20 cellular contexts compared by ENCODE assay signal in the genomic region with DNA sequence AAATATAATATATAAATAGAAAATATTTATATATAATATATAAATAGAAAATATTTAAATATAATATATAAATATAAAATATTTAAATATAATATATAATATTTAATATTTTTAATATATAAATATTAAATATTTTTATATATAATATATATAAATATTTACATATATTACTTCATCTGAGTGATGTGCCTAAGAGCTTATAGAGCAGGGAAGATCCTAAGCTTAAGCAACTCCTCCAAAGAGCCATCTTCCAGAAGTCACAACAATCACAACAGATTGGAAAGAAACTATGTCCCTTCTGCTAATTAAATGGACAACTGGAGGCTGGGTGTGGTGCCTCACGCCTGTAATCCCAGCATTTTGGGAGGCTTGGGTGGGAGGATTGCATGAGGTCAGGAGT.
A peak's percentile ranks its signal among the peaks of the same experiment; 100 is the strongest.
DNase-seq lines count a peak whose midpoint lies in the region; TF ChIP-seq lines count a peak whose summit lies in the region.
"Had no signal": no experiment of that assay in that cellular context is flagged by ENCODE, and none has a peak within 500 bp of the region (broad histone marks: within the 10 kb centered on the region; RNA-seq: fewer than 3 reads in every experiment).

No MANE protein-coding gene starts in this region.

- H3K4me1 ChIP-seq in Loucy (ENCODE audit: insufficient read depth, low read length, poor library complexity, severe bottlenecking) (no peaks in the 10 kb centered on the region), mesendoderm (ENCODE audit: control insufficient read depth, low read depth, low read length) (peaks cover 2% of the 10 kb centered on the region), spleen (peaks cover 0 to 10% (median 2%) of the 10 kb centered on the region in 6 donors), PC-9 (replicated peaks; ENCODE audit: insufficient read depth) (peaks cover 17% of the 10 kb centered on the region)

- H2AFZ ChIP-seq in Loucy (ENCODE audit: low read length) (0 out of 2 replicates have a peak overlapping the region, but pooled peaks have one; percentile 12), PC-9 (no peak overlapping the region)

- H2AK5ac ChIP-seq in mesendoderm (ENCODE audit: low read length), result no peak overlapping the region

- no peak overlapping the region for H4K8ac ChIP-seq in mesendoderm (ENCODE audit: low read depth, low read length)

- H3K9me3 ChIP-seq in Loucy (ENCODE audit: insufficient read depth, low read depth, low read length) (no peaks in the 10 kb centered on the region), spleen (no peaks in the 10 kb centered on the region), PC-9 (ENCODE audit: insufficient read depth, low read depth) (no peaks in the 10 kb centered on the region)
- H3K9me3 ChIP-seq: SJSA1 had no signal

- H4K20me1 ChIP-seq in Loucy (ENCODE audit: insufficient read depth, low read length, poor library complexity, severe bottlenecking), result no peaks in the 10 kb centered on the region
- no peaks in the 10 kb centered on the region for H4K20me1 ChIP-seq in PC-9 (ENCODE audit: insufficient read depth)

- no peak overlapping the region for H3K23ac ChIP-seq in mesendoderm (ENCODE audit: low read length)

- no CpG with 5 or more reads among the region's 1 CpG for WGBS in mesendoderm (ENCODE audit: extremely low coverage, insufficient coverage, low lambda C conversion rate)
- 87 to 95% (median 92%) methylated on average over 1 of the region's 1 CpG for WGBS in spleen, 5 donors

- H3K4me3 ChIP-seq in Loucy (ENCODE audit: low read length, poor library complexity, severe bottlenecking) (no peak overlapping the region), mesendoderm (ENCODE audit: low read length) (no peak overlapping the region), spleen (no peak overlapping the region), PC-9 (no peak overlapping the region)
- H3K4me3 ChIP-seq: GM12878, K562, SJSA1 had no signal

- TF ChIP-seq CTCF in Loucy (conservative IDR thresholded peaks at IDR 0.05; ENCODE audit: low read length) (no peak), spleen (IDR thresholded peaks at IDR 0.05 in 8 of 11, conservative IDR thresholded peaks at IDR 0.05 in 3 of 11) (no peak), PC-9 (conservative IDR thresholded peaks at IDR 0.05) (no peak)

- no peak overlapping the region for H3K4ac ChIP-seq in mesendoderm (ENCODE audit: low read depth, low read length)

- H3K79me2 ChIP-seq in Loucy (ENCODE audit: insufficient read depth, low read length), result no peaks in the 10 kb centered on the region
- H3K79me2 ChIP-seq in mesendoderm (ENCODE audit: control insufficient read depth, insufficient read depth, low read length), result no peaks in the 10 kb centered on the region
- no peaks in the 10 kb centered on the region for H3K79me2 ChIP-seq in PC-9 (ENCODE audit: low read depth)

- H3K56ac ChIP-seq in mesendoderm (ENCODE audit: low read length), result peak overlapping the region; percentile 67

- H3K27ac ChIP-seq in mesendoderm (ENCODE audit: low read depth, low read length) (no peak overlapping the region), spleen (no peak overlapping the region), PC-9 (no peak overlapping the region)
- H3K27ac ChIP-seq: SJSA1 had no signal

- peak; percentile 11 for DNase-seq in NCI-H82 (lab: John Stamatoyannopoulos, UW)
- DNase-seq in NCI-H82 treated with DMSO at 0.1 percent for 48 hours (lab: John Stamatoyannopoulos, UW; ENCODE audit: unreplicated experiment), result no peak
- no peak for DNase-seq in mesendoderm
- peak; percentile 23 for DNase-seq in spleen
- no peak for DNase-seq in stimulated activated CD4-positive, alpha-beta T cell treated with anti-CD3 and anti-CD28 coated beads, Interleukin-12 subunit alpha, Interleukin-12 subunit beta, amount 100 ng/mL, for 4 hours
- DNase-seq in PC-9, result no peak
- DNase-seq: Calu3; CD8-positive, alpha-beta T cell; GF-D8; GOT3; NCI-H1048; NCI-H1436 treated with DMSO at 0.1 percent for 48 hours; NCI-H2029; NCI-H2171 treated with DMSO at 0.1 percent for 48 hours; NCI-H446 treated with DMSO at 0.1 percent for 48 hours; NCI-H774 had no signal

- no peak overlapping the region for H2BK120ac ChIP-seq in mesendoderm (ENCODE audit: low read depth, low read length)

- intact Hi-C loops in spleen (cut with DNase I; ENCODE audit: low total_unique reads), result no loop called here
- intact Hi-C loops in PC-9 (cut with micrococcal nuclease; ENCODE audit: unreplicated experiment), result no loop called here

- no peaks in the 10 kb centered on the region for H3K79me1 ChIP-seq in mesendoderm (ENCODE audit: low read length)

- H2BK5ac ChIP-seq in mesendoderm (ENCODE audit: low read length), result no peak overlapping the region

- H3F3A ChIP-seq in Loucy (ENCODE audit: low read depth), result no peaks in the 10 kb centered on the region
- H3F3A ChIP-seq in PC-9 (ENCODE audit: insufficient read depth, low read depth), result peaks cover 8% of the 10 kb centered on the region

- no peak overlapping the region for H3K18ac ChIP-seq in mesendoderm (ENCODE audit: low read length)

- no peaks in the 10 kb centered on the region for H3K36me3 ChIP-seq in Loucy (ENCODE audit: insufficient read depth, low read length)
- no peaks in the 10 kb centered on the region for H3K36me3 ChIP-seq in mesendoderm (ENCODE audit: control insufficient read depth, insufficient read depth, low read length)
- no peaks in the 10 kb centered on the region for H3K36me3 ChIP-seq in spleen
- H3K36me3 ChIP-seq in PC-9 (ENCODE audit: low read depth), result no peaks in the 10 kb centered on the region
- H3K36me3 ChIP-seq: SJSA1 had no signal

- no peak overlapping the region for H3K4me2 ChIP-seq in Loucy (ENCODE audit: low read depth, low read length, poor library complexity, severe bottlenecking)
- no peak overlapping the region for H3K4me2 ChIP-seq in mesendoderm (ENCODE audit: low read length)
- no peak overlapping the region for H3K4me2 ChIP-seq in PC-9

- H4K5ac ChIP-seq in mesendoderm (ENCODE audit: low read length), result no peak overlapping the region

- CTCF ChIA-PET in PC-9 (lab: Charles Lee), result no interaction called here

- POLR2A ChIA-PET in PC-9 (lab: Charles Lee; ENCODE audit: unreplicated experiment), result no interaction called here

- no peak overlapping the region for H3K9ac ChIP-seq in Loucy (ENCODE audit: low read depth, low read length, poor library complexity, severe bottlenecking)
- no peak overlapping the region for H3K9ac ChIP-seq in mesendoderm (ENCODE audit: low read length)

- BruUV-seq in PC-9 (replicated peaks; lab: Mats Ljungman, UMichigan), result no TSS peak

- no peak for TF ChIP-seq POLR2A in spleen (IDR thresholded peaks at IDR 0.05)

- no peak overlapping the region for H2BK15ac ChIP-seq in mesendoderm (replicated peaks; ENCODE audit: low read depth)

- H3K9me2 ChIP-seq in Loucy (replicated peaks; ENCODE audit: low read depth, low read length), result no peaks in the 10 kb centered on the region
- no peaks in the 10 kb centered on the region for H3K9me2 ChIP-seq in PC-9 (ENCODE audit: insufficient read depth)

- H3K27me3 ChIP-seq in Loucy (ENCODE audit: insufficient read depth, low read length, poor library complexity, severe bottlenecking) (no peaks in the 10 kb centered on the region), mesendoderm (ENCODE audit: insufficient read depth, low read length, poor library complexity) (no peaks in the 10 kb centered on the region), spleen (replicated peaks in 1 of 7) (no peaks in the 10 kb centered on the region), PC-9 (ENCODE audit: insufficient read depth, low read depth) (no peaks in the 10 kb centered on the region)
- H3K27me3 ChIP-seq: SJSA1 had no signal

Comparison
In these comparisons a context has a peak if more than half of its experiments do, and no peak if none do; other contexts are left out.
1. DNase-seq: peak in NCI-H82 (single experiment) and spleen (single experiment); none in NCI-H82 treated with DMSO at 0.1 percent for 48 hours (single experiment), mesendoderm (single experiment), stimulated activated CD4-positive, alpha-beta T cell treated with anti-CD3 and anti-CD28 coated beads, Interleukin-12 subunit alpha, Interleukin-12 subunit beta, amount 100 ng/mL, for 4 hours (single experiment) and PC-9 (0 of 2).